1 cellular context compared by ENCODE assay signal in the genomic region with DNA sequence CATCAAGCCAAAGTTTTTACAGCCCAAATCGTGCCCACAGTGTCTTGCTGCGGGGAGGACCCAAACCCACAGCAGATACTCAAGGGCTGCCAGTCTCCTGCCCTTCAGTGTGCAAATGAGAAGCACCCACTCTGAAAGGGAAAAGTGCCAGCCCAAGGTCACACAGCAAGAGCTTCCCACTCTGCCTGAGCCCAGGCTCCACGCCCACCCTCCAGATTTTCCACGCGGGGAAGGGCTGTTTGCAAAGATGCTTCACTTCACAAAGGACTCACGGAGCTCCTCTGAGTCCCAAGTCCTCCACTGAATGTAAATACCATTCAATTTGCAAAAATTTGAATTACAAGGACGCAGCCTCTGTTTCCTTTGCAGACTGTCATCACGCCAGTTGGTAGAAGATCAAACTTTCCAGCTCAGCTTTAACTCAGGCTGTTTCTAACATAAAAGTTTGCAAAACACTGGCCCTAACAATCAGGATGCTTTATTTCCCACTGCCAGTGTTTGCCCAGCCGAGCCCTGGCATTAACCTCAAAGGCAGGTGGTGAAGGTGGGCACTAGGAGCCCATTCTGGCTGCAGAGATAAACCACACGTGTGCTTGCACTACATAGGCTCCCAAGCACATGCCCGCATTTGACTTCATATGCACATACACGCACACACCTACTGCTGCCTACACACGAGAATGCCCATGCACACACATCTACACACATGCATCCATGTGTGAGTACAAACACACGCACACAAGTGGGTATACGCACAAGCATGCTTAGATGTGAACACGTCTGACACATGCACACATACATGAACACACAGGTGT.
TF ChIP-seq lines count a peak whose summit lies in the region.

No MANE protein-coding gene starts in this region.

TF ChIP-seq in GM23338, 12 proteins besides CTCF, POLR2A, EP300 and RAD21:
- TF ChIP-seq, protein P1, sequence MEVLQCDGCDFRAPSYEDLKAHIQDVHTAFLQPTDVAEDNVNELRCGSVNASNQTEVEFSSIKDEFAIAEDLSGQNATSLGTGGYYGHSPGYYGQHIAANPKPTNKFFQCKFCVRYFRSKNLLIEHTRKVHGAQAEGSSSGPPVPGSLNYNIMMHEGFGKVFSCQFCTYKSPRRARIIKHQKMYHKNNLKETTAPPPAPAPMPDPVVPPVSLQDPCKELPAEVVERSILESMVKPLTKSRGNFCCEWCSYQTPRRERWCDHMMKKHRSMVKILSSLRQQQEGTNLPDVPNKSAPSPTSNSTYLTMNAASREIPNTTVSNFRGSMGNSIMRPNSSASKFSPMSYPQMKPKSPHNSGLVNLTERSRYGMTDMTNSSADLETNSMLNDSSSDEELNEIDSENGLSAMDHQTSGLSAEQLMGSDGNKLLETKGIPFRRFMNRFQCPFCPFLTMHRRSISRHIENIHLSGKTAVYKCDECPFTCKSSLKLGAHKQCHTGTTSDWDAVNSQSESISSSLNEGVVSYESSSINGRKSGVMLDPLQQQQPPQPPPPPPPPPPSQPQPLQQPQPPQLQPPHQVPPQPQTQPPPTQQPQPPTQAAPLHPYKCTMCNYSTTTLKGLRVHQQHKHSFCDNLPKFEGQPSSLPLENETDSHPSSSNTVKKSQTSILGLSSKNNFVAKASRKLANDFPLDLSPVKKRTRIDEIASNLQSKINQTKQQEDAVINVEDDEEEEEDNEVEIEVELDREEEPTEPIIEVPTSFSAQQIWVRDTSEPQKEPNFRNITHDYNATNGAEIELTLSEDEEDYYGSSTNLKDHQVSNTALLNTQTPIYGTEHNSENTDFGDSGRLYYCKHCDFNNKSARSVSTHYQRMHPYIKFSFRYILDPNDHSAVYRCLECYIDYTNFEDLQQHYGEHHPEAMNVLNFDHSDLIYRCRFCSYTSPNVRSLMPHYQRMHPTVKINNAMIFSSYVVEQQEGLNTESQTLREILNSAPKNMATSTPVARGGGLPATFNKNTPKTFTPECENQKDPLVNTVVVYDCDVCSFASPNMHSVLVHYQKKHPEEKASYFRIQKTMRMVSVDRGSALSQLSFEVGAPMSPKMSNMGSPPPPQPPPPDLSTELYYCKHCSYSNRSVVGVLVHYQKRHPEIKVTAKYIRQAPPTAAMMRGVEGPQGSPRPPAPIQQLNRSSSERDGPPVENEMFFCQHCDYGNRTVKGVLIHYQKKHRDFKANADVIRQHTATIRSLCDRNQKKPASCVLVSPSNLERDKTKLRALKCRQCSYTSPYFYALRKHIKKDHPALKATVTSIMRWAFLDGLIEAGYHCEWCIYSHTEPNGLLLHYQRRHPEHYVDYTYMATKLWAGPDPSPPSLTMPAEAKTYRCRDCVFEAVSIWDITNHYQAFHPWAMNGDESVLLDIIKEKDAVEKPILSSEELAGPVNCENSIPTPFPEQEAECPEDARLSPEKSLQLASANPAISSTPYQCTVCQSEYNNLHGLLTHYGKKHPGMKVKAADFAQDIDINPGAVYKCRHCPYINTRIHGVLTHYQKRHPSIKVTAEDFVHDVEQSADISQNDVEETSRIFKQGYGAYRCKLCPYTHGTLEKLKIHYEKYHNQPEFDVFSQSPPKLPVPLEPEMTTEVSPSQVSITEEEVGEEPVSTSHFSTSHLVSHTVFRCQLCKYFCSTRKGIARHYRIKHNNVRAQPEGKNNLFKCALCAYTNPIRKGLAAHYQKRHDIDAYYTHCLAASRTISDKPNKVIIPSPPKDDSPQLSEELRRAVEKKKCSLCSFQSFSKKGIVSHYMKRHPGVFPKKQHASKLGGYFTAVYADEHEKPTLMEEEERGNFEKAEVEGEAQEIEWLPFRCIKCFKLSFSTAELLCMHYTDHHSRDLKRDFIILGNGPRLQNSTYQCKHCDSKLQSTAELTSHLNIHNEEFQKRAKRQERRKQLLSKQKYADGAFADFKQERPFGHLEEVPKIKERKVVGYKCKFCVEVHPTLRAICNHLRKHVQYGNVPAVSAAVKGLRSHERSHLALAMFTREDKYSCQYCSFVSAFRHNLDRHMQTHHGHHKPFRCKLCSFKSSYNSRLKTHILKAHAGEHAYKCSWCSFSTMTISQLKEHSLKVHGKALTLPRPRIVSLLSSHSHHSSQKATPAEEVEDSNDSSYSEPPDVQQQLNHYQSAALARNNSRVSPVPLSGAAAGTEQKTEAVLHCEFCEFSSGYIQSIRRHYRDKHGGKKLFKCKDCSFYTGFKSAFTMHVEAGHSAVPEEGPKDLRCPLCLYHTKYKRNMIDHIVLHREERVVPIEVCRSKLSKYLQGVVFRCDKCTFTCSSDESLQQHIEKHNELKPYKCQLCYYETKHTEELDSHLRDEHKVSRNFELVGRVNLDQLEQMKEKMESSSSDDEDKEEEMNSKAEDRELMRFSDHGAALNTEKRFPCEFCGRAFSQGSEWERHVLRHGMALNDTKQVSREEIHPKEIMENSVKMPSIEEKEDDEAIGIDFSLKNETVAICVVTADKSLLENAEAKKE (CRISPR knock-in tag; IDR thresholded peaks at IDR 0.05), result no peak
- TF ChIP-seq ZNF114 (CRISPR knock-in tag; IDR thresholded peaks at IDR 0.05) (no peak), NANOG (IDR thresholded peaks at IDR 0.05; ENCODE audit: borderline replicate concordance) (no peak), ZNF331 (CRISPR knock-in tag; IDR thresholded peaks at IDR 0.05; ENCODE audit: low read depth) (no peak), EZH2 (IDR thresholded peaks at IDR 0.05; ENCODE audit: low read depth, unreplicated experiment) (no peak), CREB1 (CRISPR knock-in tag; IDR thresholded peaks at IDR 0.05; ENCODE audit: low read depth) (no peak)
